In genomic region chr7:141071260-141071854, GRCh38 we compare ENCODE assay signal across 8 cellular contexts. TPM values are rescaled to one million over a fixed set of nuclear protein-coding genes. Genes with fewer than 3 reads are reported as not detected.
A peak's percentile ranks its signal among the peaks of the same experiment; 100 is the strongest.
DNase-seq lines count a peak whose midpoint lies in the region; ATAC-seq and TF ChIP-seq lines count a peak whose summit lies in the region.

No MANE protein-coding gene starts in this region.

- H3K27ac ChIP-seq in ectodermal cell (ENCODE audit: insufficient read depth, low read depth, low read length, poor library complexity, severe bottlenecking), result no peak overlapping the region
- H3K27ac ChIP-seq in lung (ENCODE audit: low read depth in 1 of 2, low read length in 1 of 2), result no peak overlapping the region

- H3K4me3 ChIP-seq in WI38 (ENCODE audit: low read depth, low read length) (peak overlapping the region; percentile 72), ectodermal cell (ENCODE audit: insufficient read depth, low read depth, low read length) (peak overlapping the region; percentile 50), lung (no peak overlapping the region)

- H3K36me3 ChIP-seq in ectodermal cell (ENCODE audit: control insufficient read depth, insufficient read depth, low read length) (no peaks in the 10 kb centered on the region), lung (ENCODE audit: control insufficient read depth in 2 of 2, insufficient read depth in 2 of 2, low read length in 2 of 2) (no peaks in the 10 kb centered on the region)

- H3K4me1 ChIP-seq in ectodermal cell (ENCODE audit: control insufficient read depth, insufficient read depth, low read length) (peaks cover 12% of the 10 kb centered on the region), lung (ENCODE audit: control insufficient read depth in 2 of 2, insufficient read depth in 2 of 2, low read length in 2 of 2) (peaks cover 0 to 21% of the 10 kb centered on the region in 2 donors)

- DNase-seq in Daoy (ENCODE audit: low read depth) (peak; percentile 77), NCI-H1694 (lab: John Stamatoyannopoulos, UW) (peak; percentile 87), lung (ENCODE audit: low spot score) (no peak)
- peak; percentile 60 for DNase-seq in stimulated activated naive CD8-positive, alpha-beta T cell treated with anti-CD3 and anti-CD28 coated beads, Interleukin-15, Interleukin-2, amounts not matched to agents 100 U/mL and 50 U/mL, for 24 hours

- 0 out of 2 replicates have a peak, but pooled peaks have one; percentile 14 for TF ChIP-seq CTCF in WI38 (IDR thresholded peaks at IDR 0.05; ENCODE audit: low read depth, low read length)
- TF ChIP-seq CTCF in lung (IDR thresholded peaks at IDR 0.05; ENCODE audit: control extremely low read depth, extremely low read depth), result no peak

- ATAC-seq in lung (ENCODE audit: insufficient read depth, low FRiP score) (peak; percentile 51), HG03095 (IDR thresholded peaks at IDR 0.05; ENCODE audit: unreplicated experiment) (no peak), GM19467 (IDR thresholded peaks at IDR 0.05; ENCODE audit: unreplicated experiment) (no peak)
- ATAC-seq in stimulated activated naive CD8-positive, alpha-beta T cell treated with anti-CD3 and anti-CD28 coated beads, Interleukin-15, Interleukin-2, amounts not matched to agents 100 U/mL and 50 U/mL, for 24 hours, result no peak

- peaks cover 63% of the 10 kb centered on the region for H3K27me3 ChIP-seq in ectodermal cell (ENCODE audit: control insufficient read depth, insufficient read depth, low read length, poor library complexity, severe bottlenecking)
- H3K27me3 ChIP-seq in lung (ENCODE audit: control insufficient read depth, insufficient read depth), result no peaks in the 10 kb centered on the region

- WGBS in ectodermal cell, 2 experiments, result 1 to 2% methylated on average over 30 of the region's 30 CpGs
- 2 to 3% methylated on average over 30 of the region's 30 CpGs for WGBS in lung, 2 donors

- no peaks in the 10 kb centered on the region for H3K9me3 ChIP-seq in ectodermal cell (ENCODE audit: control insufficient read depth, low read length)
- H3K9me3 ChIP-seq in lung (ENCODE audit: control insufficient read depth in 2 of 2, insufficient read depth in 1 of 2, low read length in 1 of 2), result peaks cover 0 to 1% of the 10 kb centered on the region in 2 donors

RNA-seq across cellular contexts. Expression of gene TMEM178B, which starts 2.5 kb away (rescaled TPM):
- total RNA-seq in Daoy (2014; rRNA removed; shearing (Covaris generic)), result 1.2 and 1.3 TPM in 2 replicates
- 3.5 TPM for polyA plus RNA-seq in ectodermal cell (2013, experiment 1 of 4)
- 4.7 TPM for polyA plus RNA-seq in ectodermal cell (2013, experiment 2 of 4)
- polyA plus RNA-seq in ectodermal cell (2013, experiment 3 of 4), result 2.5 TPM
- polyA plus RNA-seq in ectodermal cell (2013, experiment 4 of 4), result 3.0 TPM
- 1 to 10 TPM in 1 of 2 donors, under 1 TPM in 1; 0.89 to 2.4 TPM for total RNA-seq in lung
- under 1 TPM; 0.04 to 0.08 TPM for polyA plus RNA-seq in lung

RNA-seq across cellular contexts. Expression of gene MRPS33, which starts 56.6 kb away (rescaled TPM):
- 49.5 and 64.8 TPM in 2 replicates for total RNA-seq in Daoy (2014; rRNA removed; shearing (Covaris generic))
- polyA plus RNA-seq in ectodermal cell (2013, experiment 1 of 4), result 56.2 TPM
- 49.4 TPM for polyA plus RNA-seq in ectodermal cell (2013, experiment 2 of 4)
- polyA plus RNA-seq in ectodermal cell (2013, experiment 3 of 4), result 40.1 TPM
- polyA plus RNA-seq in ectodermal cell (2013, experiment 4 of 4), result 49.3 TPM
- 10 to 100 TPM; 17.3 to 38.5 TPM for total RNA-seq in lung
- 10 to 100 TPM; 47.3 to 73.6 TPM for polyA plus RNA-seq in lung
